8 cellular contexts compared by ENCODE assay signal in the genomic region with DNA sequence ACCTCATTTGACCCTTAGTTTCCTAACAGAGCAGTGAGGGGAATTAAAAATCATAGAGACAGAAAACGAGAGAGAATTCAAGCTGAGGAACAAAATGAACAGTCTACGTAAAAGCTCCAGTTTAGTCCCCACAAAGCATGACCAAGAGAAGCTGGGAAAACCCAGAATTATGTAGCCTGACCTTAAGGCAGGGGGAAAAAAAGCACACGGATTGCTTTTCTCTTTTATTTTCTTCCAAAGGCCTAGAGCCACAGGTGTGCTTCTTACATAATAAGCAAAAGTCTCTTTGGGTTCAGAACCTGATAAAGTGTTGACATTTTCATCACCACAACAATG. TPM values are rescaled to one million over a fixed set of nuclear protein-coding genes. Genes with fewer than 3 reads are reported as not detected.
DNase-seq lines count a peak whose midpoint lies in the region; ATAC-seq and TF ChIP-seq lines count a peak whose summit lies in the region.

No MANE protein-coding gene starts in this region.

- peaks cover 0 to 8% (median 0%) of the 10 kb centered on the region in 3 experiments for H3K36me3 ChIP-seq in naive thymus-derived CD4-positive, alpha-beta T cell (ENCODE audit: control insufficient read depth in 2 of 3, insufficient read depth in 3 of 3, low read length in 3 of 3)
- no peaks in the 10 kb centered on the region for H3K36me3 ChIP-seq in H7 (replicated peaks; ENCODE audit: control insufficient read depth, insufficient read depth, low read length)

- peak overlapping the region; percentile 96 for H3K27ac Mint-ChIP-seq in chondrocyte (ENCODE audit: unreplicated experiment)
- H3K27ac Mint-ChIP-seq in naive thymus-derived CD4-positive, alpha-beta T cell: peak overlapping the region; percentile 92 to 98 (median 96)

- H3K4me3 ChIP-seq in AG04449 (ENCODE audit: low read depth, low read length): peak overlapping the region; percentile 82
- peak overlapping the region; percentile 77 for H3K4me3 ChIP-seq in Jurkat, Clone E6-1 (ENCODE audit: low read length)
- peak overlapping the region; percentile 69 for H3K4me3 ChIP-seq in naive thymus-derived CD4-positive, alpha-beta T cell (ENCODE audit: low read length)
- H3K4me3 ChIP-seq in H7 (ENCODE audit: insufficient read depth, low read depth, low read length): no peak overlapping the region; the same call in 1 of the 2 replicates

- peaks cover 17 to 19% of the 10 kb centered on the region in 2 donors for H3K4me1 ChIP-seq in naive thymus-derived CD4-positive, alpha-beta T cell (ENCODE audit: control insufficient read depth in 2 of 2, insufficient read depth in 2 of 2, low read length in 2 of 2)

- no peaks in the 10 kb centered on the region for H3K27me3 Mint-ChIP-seq in chondrocyte (ENCODE audit: low read depth)
- no peaks in the 10 kb centered on the region for H3K27me3 Mint-ChIP-seq in naive thymus-derived CD4-positive, alpha-beta T cell

- no peak for ATAC-seq in naive thymus-derived CD4-positive, alpha-beta T cell
- ATAC-seq in GM18867 (IDR thresholded peaks at IDR 0.05; ENCODE audit: unreplicated experiment): no peak

- DNase-seq in AG04449 (ENCODE audit: low read depth, low spot score) (no peak), chondrocyte (ENCODE audit: low spot score) (no peak), H7 (no peak), NCI-H2196 (lab: John Stamatoyannopoulos, UW; ENCODE audit: unreplicated experiment) (no peak), superior temporal gyrus (ENCODE audit: extremely low spot score) (no peak)
- no peak for DNase-seq in Jurkat, Clone E6-1 (ENCODE audit: low read depth, low spot score)
- no peak for DNase-seq in naive thymus-derived CD4-positive, alpha-beta T cell

- H3K4me1 Mint-ChIP-seq in chondrocyte (ENCODE audit: low read depth): peaks cover 36% of the 10 kb centered on the region
- H3K4me1 Mint-ChIP-seq in naive thymus-derived CD4-positive, alpha-beta T cell: peaks cover 17 to 43% (median 35%) of the 10 kb centered on the region in 7 donors

- no peaks in the 10 kb centered on the region for H3K27me3 ChIP-seq in naive thymus-derived CD4-positive, alpha-beta T cell (ENCODE audit: control insufficient read depth in 2 of 2, insufficient read depth in 2 of 2, low read length in 2 of 2)
- H3K27me3 ChIP-seq in H7 (ENCODE audit: control insufficient read depth, insufficient read depth, low read length): no peaks in the 10 kb centered on the region

- H3K27ac ChIP-seq in naive thymus-derived CD4-positive, alpha-beta T cell (ENCODE audit: low read depth, low read length): peak overlapping the region; percentile 84

- POLR2A ChIA-PET in AG04449 (lab: Yijun Ruan, JAX): interaction anchor here (0.5 to 1.3 kb wide), 4 partner anchors 17 to 141 kb away, joined by 3 to 6 read pairs (median 4); no protein-coding TSS in a partner anchor
- POLR2A ChIA-PET in naive thymus-derived CD4-positive, alpha-beta T cell (lab: Charles Lee): interaction anchor here (0.8 to 2.3 kb wide), 9 partner anchors 18 to 299 kb away, joined by 3 to 21 read pairs (median 5); partner anchors contain the start of genes ATG13, HARBI1 and ZNF408

- CTCF ChIA-PET in AG04449 (lab: Yijun Ruan, JAX): interaction anchor here (1.3 to 1.4 kb wide), 2 partner anchors 24 to 65 kb away, joined by 4 to 6 read pairs; no protein-coding TSS in a partner anchor
- CTCF ChIA-PET in naive thymus-derived CD4-positive, alpha-beta T cell (lab: Charles Lee): interaction anchor here (0.5 to 1.6 kb wide), 4 partner anchors 12 to 211 kb away, joined by 3 to 5 read pairs (median 4); partner anchors contain the start of genes ATG13 and HARBI1

- no peaks in the 10 kb centered on the region for H3K9me3 ChIP-seq in naive thymus-derived CD4-positive, alpha-beta T cell (ENCODE audit: control insufficient read depth in 2 of 3, low read length in 3 of 3)

- TF ChIP-seq CTCF in AG04449 (IDR thresholded peaks at IDR 0.05; ENCODE audit: insufficient read depth, low read length, missing control alignments): no peak
- no peak for TF ChIP-seq CTCF in chondrocyte (IDR thresholded peaks at IDR 0.05)

- no peaks in the 10 kb centered on the region for H3K36me3 Mint-ChIP-seq in chondrocyte (ENCODE audit: low read depth)
- H3K36me3 Mint-ChIP-seq in naive thymus-derived CD4-positive, alpha-beta T cell: peaks cover 0 to 9% (median 0%) of the 10 kb centered on the region in 5 donors

- H3K9me3 Mint-ChIP-seq in chondrocyte (ENCODE audit: low read depth): no peaks in the 10 kb centered on the region
- peaks cover 0 to 2% (median 0%) of the 10 kb centered on the region in 11 donors for H3K9me3 Mint-ChIP-seq in naive thymus-derived CD4-positive, alpha-beta T cell

- H3K4me3 Mint-ChIP-seq in chondrocyte (ENCODE audit: unreplicated experiment): peak overlapping the region; percentile 97
- peak overlapping the region; percentile 90 to 100 (median 97) for H3K4me3 Mint-ChIP-seq in naive thymus-derived CD4-positive, alpha-beta T cell

- intact Hi-C loops in naive thymus-derived CD4-positive, alpha-beta T cell (cut with micrococcal nuclease): loop anchor here (1.0 to 5.0 kb wide), 7 partner anchors 23 to 676 kb away; partner anchors contain the start of genes ARHGAP1 (in 2 of the 2), ATG13 (in 2 of the 2), HARBI1 (in 2 of the 2) and ARFGAP2 (in 1 of the 2)

RNA-seq across cellular contexts. Expression of gene AMBRA1, which starts 0.5 kb away (rescaled TPM):
- 15.4 TPM for polyA plus RNA-seq in Jurkat, Clone E6-1 (2012; ENCODE audit: insufficient read depth, insufficient read length)
- 21.5 to 25.1 TPM (median 24.9 TPM) in 3 replicates for total RNA-seq in chondrocyte
- 10 to 100 TPM; 38.1 to 48.7 (median 44.6) TPM for total RNA-seq in naive thymus-derived CD4-positive, alpha-beta T cell
- 10 to 100 TPM in 1 of 2 donors, 1 to 10 TPM in 1; 8.9 to 24.1 TPM for polyA plus RNA-seq in naive thymus-derived CD4-positive, alpha-beta T cell
- total RNA-seq in H7 (2014; rRNA removed; shearing (Covaris generic)): 36.8 and 42.5 TPM in 2 replicates

RNA-seq across cellular contexts. Expression of gene HARBI1, which starts 22.7 kb away (rescaled TPM):
- 6.4 TPM for polyA plus RNA-seq in Jurkat, Clone E6-1 (2012; ENCODE audit: insufficient read depth, insufficient read length)
- 4.3 to 7.3 TPM (median 5.3 TPM) in 3 replicates for total RNA-seq in chondrocyte
- 10 to 100 TPM in 2 of 5 experiments, 1 to 10 TPM in 3; 5.8 to 18.1 (median 8.0) TPM for total RNA-seq in naive thymus-derived CD4-positive, alpha-beta T cell
- polyA plus RNA-seq in naive thymus-derived CD4-positive, alpha-beta T cell: 1 to 10 TPM; 2.9 to 7.5 TPM
- total RNA-seq in H7 (2014; rRNA removed; shearing (Covaris generic)): 3.9 TPM in 2 replicates

RNA-seq across cellular contexts. Expression of gene ATG13, which starts 23.0 kb away (rescaled TPM):
- 86.7 TPM for polyA plus RNA-seq in Jurkat, Clone E6-1 (2012; ENCODE audit: insufficient read depth, insufficient read length)
- total RNA-seq in chondrocyte: 60.6 to 76.0 TPM (median 67.1 TPM) in 3 replicates
- total RNA-seq in naive thymus-derived CD4-positive, alpha-beta T cell: 100 to 1,000 TPM in 2 of 5 experiments, 10 to 100 TPM in 3; 70.0 to 114 (median 96.8) TPM
- 10 to 100 TPM; 75.9 to 77.5 TPM for polyA plus RNA-seq in naive thymus-derived CD4-positive, alpha-beta T cell
- total RNA-seq in H7 (2014; rRNA removed; shearing (Covaris generic)): 60.0 and 63.5 TPM in 2 replicates
